8 cellular contexts compared by ENCODE assay signal in genomic region chr1:16145988-16146887, GRCh38. TPM values are rescaled to one million over a fixed set of nuclear protein-coding genes. Genes with fewer than 3 reads are reported as not detected.
DNase-seq lines count a peak whose midpoint lies in the region; ATAC-seq and TF ChIP-seq lines count a peak whose summit lies in the region.

No MANE protein-coding gene starts in this region.

- peaks cover 69% of the 10 kb centered on the region for H3K79me2 ChIP-seq in ACC112 (ENCODE audit: control insufficient read depth, insufficient read depth, low read length, unreplicated experiment)

- H3K36me3 ChIP-seq in ACC112 (ENCODE audit: insufficient read depth, low read length) (peaks cover 22% of the 10 kb centered on the region; the same call in 1 of the 2 replicates), lower lobe of right lung (peaks cover 32% of the 10 kb centered on the region), uterus (no peaks in the 10 kb centered on the region)

- H3K27ac ChIP-seq in ACC112 (ENCODE audit: low read depth, low read length) (peak overlapping the region; percentile 91), lower lobe of right lung (peak overlapping the region; percentile 90), uterus (peak overlapping the region; percentile 94 to 98)

- H3K9me3 ChIP-seq in lower lobe of right lung (no peaks in the 10 kb centered on the region), uterus (no peaks in the 10 kb centered on the region)

- peak; percentile 96 for DNase-seq in M059J (ENCODE audit: low read depth)
- peak; percentile 95 for DNase-seq in dermis blood vessel endothelial cell
- peak; percentile 74 for DNase-seq in lower lobe of right lung
- DNase-seq in uterus, result peak; percentile 91 to 95
- DNase-seq in middle frontal gyrus (ENCODE audit: extremely low spot score, low spot score), result no peak
- no peak for DNase-seq in LoVo (ENCODE audit: low spot score)

- TF ChIP-seq POLR2A in uterus (IDR thresholded peaks at IDR 0.05), result peak; percentile 52 to 64

- intact Hi-C loops in lower lobe of right lung (cut with DNase I), result no loop called here
- intact Hi-C loops in uterus (cut with DNase I; ENCODE audit: low total_unique reads), result no loop called here

- no peak overlapping the region for H2AFZ ChIP-seq in ACC112 (ENCODE audit: low read length, unreplicated experiment)

- ATAC-seq in lower lobe of right lung, result peak; percentile 30 to 39
- no peak for ATAC-seq in HG03108 (IDR thresholded peaks at IDR 0.05; ENCODE audit: unreplicated experiment)

- H3K27me3 ChIP-seq in ACC112 (ENCODE audit: insufficient read depth, low read length) (no peaks in the 10 kb centered on the region), lower lobe of right lung (ENCODE audit: low read depth) (no peaks in the 10 kb centered on the region), uterus (no peaks in the 10 kb centered on the region)

- H3K4me1 ChIP-seq in ACC112 (ENCODE audit: control insufficient read depth, insufficient read depth, low read length, unreplicated experiment) (peaks cover 73% of the 10 kb centered on the region), lower lobe of right lung (peaks cover 77% of the 10 kb centered on the region), uterus (peaks cover 12 to 33% of the 10 kb centered on the region in 2 donors)

- H3K4me3 ChIP-seq in ACC112 (ENCODE audit: low read depth, low read length) (peak overlapping the region; percentile 69), lower lobe of right lung (peak overlapping the region; percentile 45), uterus (peak overlapping the region; percentile 19 to 31)

- TF ChIP-seq CTCF in lower lobe of right lung (IDR thresholded peaks at IDR 0.05), result no peak
- TF ChIP-seq CTCF in uterus (IDR thresholded peaks at IDR 0.05), result no peak

RNA-seq across cellular contexts. Expression of gene EPHA2, which starts 9.6 kb away (rescaled TPM):
- 136 and 212 TPM in 2 replicates for total RNA-seq in M059J (2014; rRNA removed; shearing (Covaris generic))
- 121 and 192 TPM in 2 replicates for total RNA-seq in dermis blood vessel endothelial cell
- total RNA-seq in lower lobe of right lung, result 20.4 TPM
- 10 to 100 TPM in 2 of 4 donors, 1 to 10 TPM in 2; 2.4 to 32.9 (median 16.3) TPM for total RNA-seq in uterus

Comparison
In these comparisons a context has a peak if more than half of its experiments do, and no peak if none do; other contexts are left out.
1. DNase-seq: peak in M059J (single experiment), dermis blood vessel endothelial cell (single experiment), lower lobe of right lung (single experiment) and uterus (2 of 2); none in middle frontal gyrus (single experiment) and LoVo (single experiment).
2. Peak in every context shown above with its lines, with median percentiles within 50 percentile points of each other: H3K27ac ChIP-seq and H3K4me3 ChIP-seq.